Comparison of ENCODE assay signal across 17 cellular contexts in the genomic region with DNA sequence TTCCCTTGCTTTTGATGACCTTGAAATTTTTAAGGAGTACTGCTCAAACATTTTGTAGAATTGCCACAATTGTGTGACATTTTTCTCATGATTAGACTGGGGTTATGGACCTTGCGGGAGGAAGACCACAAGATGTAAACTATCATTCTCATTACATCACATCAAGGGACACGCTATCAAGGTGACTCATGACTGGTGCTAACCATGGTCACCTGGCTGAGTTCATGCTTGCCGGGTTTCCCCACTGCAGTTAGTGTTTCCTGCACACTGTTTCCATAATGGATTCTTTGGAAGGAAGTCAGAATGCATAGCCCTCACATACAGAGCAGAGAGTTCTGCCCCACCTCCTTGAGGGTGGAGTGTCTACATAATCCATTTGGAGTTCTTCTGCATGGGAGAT. TPM values are rescaled to one million over a fixed set of nuclear protein-coding genes. Genes with fewer than 3 reads are reported as not detected.
DNase-seq lines count a peak whose midpoint lies in the region; ATAC-seq, FAIRE-seq and TF ChIP-seq lines count a peak whose summit lies in the region.
"Had no signal": no experiment of that assay in that cellular context is flagged by ENCODE, and none has a peak within 500 bp of the region (broad histone marks: within the 10 kb centered on the region; RNA-seq: fewer than 3 reads in every experiment).

No MANE protein-coding gene starts in this region.

- no peak for FAIRE-seq in RCC 7860 (lab: Jason Lieb, UNC)
- FAIRE-seq: G401.6, GM12891, GM19239, H1 had no signal

- no peak overlapping the region for H3K27ac Mint-ChIP-seq in activated CD8-positive, alpha-beta T cell treated with anti-CD3 and anti-CD28 coated beads for 36 hours
- H3K27ac Mint-ChIP-seq in activated CD8-positive, alpha-beta T cell treated with anti-CD3 and anti-CD28 coated beads, Interleukin-2, amount 10 ng/mL, durations not matched to agents 7 days and 5 days = no peak overlapping the region
- no peak overlapping the region for H3K27ac Mint-ChIP-seq in activated CD4-positive, alpha-beta memory T cell treated with anti-CD3 and anti-CD28 coated beads for 36 hours
- H3K27ac Mint-ChIP-seq: B cell; CD8-positive, alpha-beta T cell had no signal

- H3K27me3 Mint-ChIP-seq in activated CD8-positive, alpha-beta T cell treated with anti-CD3 and anti-CD28 coated beads for 36 hours = no peaks in the 10 kb centered on the region
- H3K27me3 Mint-ChIP-seq in activated CD8-positive, alpha-beta T cell treated with anti-CD3 and anti-CD28 coated beads, Interleukin-2, amount 10 ng/mL, durations not matched to agents 7 days and 5 days (ENCODE audit: low read depth) = no peaks in the 10 kb centered on the region
- no peaks in the 10 kb centered on the region for H3K27me3 Mint-ChIP-seq in activated CD4-positive, alpha-beta memory T cell treated with anti-CD3 and anti-CD28 coated beads for 36 hours
- H3K27me3 Mint-ChIP-seq: B cell had no signal

- ATAC-seq in activated CD8-positive, alpha-beta T cell treated with anti-CD3 and anti-CD28 coated beads for 36 hours = peak; percentile 30
- ATAC-seq in activated CD8-positive, alpha-beta T cell treated with anti-CD3 and anti-CD28 coated beads, Interleukin-2, amount 10 ng/mL, durations not matched to agents 7 days and 5 days = no peak
- ATAC-seq: CD8-positive, alpha-beta T cell had no signal

- H3K9me3 Mint-ChIP-seq in activated CD8-positive, alpha-beta T cell treated with anti-CD3 and anti-CD28 coated beads for 36 hours = no peaks in the 10 kb centered on the region
- no peaks in the 10 kb centered on the region for H3K9me3 Mint-ChIP-seq in activated CD8-positive, alpha-beta T cell treated with anti-CD3 and anti-CD28 coated beads, Interleukin-2, amount 10 ng/mL, durations not matched to agents 7 days and 5 days (ENCODE audit: insufficient read depth)
- H3K9me3 Mint-ChIP-seq in activated CD4-positive, alpha-beta memory T cell treated with anti-CD3 and anti-CD28 coated beads for 36 hours = no peaks in the 10 kb centered on the region

- no peaks in the 10 kb centered on the region for H3K36me3 Mint-ChIP-seq in activated CD8-positive, alpha-beta T cell treated with anti-CD3 and anti-CD28 coated beads for 36 hours (ENCODE audit: low read depth)
- no peaks in the 10 kb centered on the region for H3K36me3 Mint-ChIP-seq in activated CD8-positive, alpha-beta T cell treated with anti-CD3 and anti-CD28 coated beads, Interleukin-2, amount 10 ng/mL, durations not matched to agents 7 days and 5 days (ENCODE audit: low read depth)
- H3K36me3 Mint-ChIP-seq in activated CD4-positive, alpha-beta memory T cell treated with anti-CD3 and anti-CD28 coated beads for 36 hours = no peaks in the 10 kb centered on the region
- H3K36me3 Mint-ChIP-seq: CD8-positive, alpha-beta T cell had no signal

- no peak for DNase-seq in activated CD8-positive, alpha-beta T cell treated with anti-CD3 and anti-CD28 coated beads for 36 hours
- DNase-seq in activated CD8-positive, alpha-beta T cell treated with anti-CD3 and anti-CD28 coated beads, Interleukin-2, amount 10 ng/mL, durations not matched to agents 7 days and 5 days = no peak
- peak; percentile 9 for DNase-seq in RCC 7860 (ENCODE audit: low spot score)
- peak; percentile 5 for DNase-seq in kidney tubule cell (ENCODE audit: low spot score)
- no peak for DNase-seq in activated CD4-positive, alpha-beta memory T cell treated with anti-CD3 and anti-CD28 coated beads for 36 hours
- DNase-seq in activated naive CD4-positive, alpha-beta T cell treated with Interleukin-2 at 50 U/mL for 16 hours = no peak
- DNase-seq in EL = no peak
- DNase-seq: 8988T; Calu3; CD8-positive, alpha-beta T cell; DMS79 treated with DMSO at 0.1 percent for 48 hours had no signal

- H3K4me3 Mint-ChIP-seq in activated CD8-positive, alpha-beta T cell treated with anti-CD3 and anti-CD28 coated beads for 36 hours = no peak overlapping the region
- H3K4me3 Mint-ChIP-seq in activated CD8-positive, alpha-beta T cell treated with anti-CD3 and anti-CD28 coated beads, Interleukin-2, amount 10 ng/mL, durations not matched to agents 7 days and 5 days = no peak overlapping the region
- no peak overlapping the region for H3K4me3 Mint-ChIP-seq in activated CD4-positive, alpha-beta memory T cell treated with anti-CD3 and anti-CD28 coated beads for 36 hours
- H3K4me3 Mint-ChIP-seq: B cell; CD8-positive, alpha-beta T cell had no signal

- intact Hi-C loops in activated CD8-positive, alpha-beta T cell treated with anti-CD3 and anti-CD28 coated beads for 36 hours (cut with micrococcal nuclease) = no loop called here
- intact Hi-C loops in activated CD4-positive, alpha-beta memory T cell treated with anti-CD3 and anti-CD28 coated beads for 36 hours (cut with micrococcal nuclease) = no loop called here

- no peak for TF ChIP-seq CTCF in activated CD8-positive, alpha-beta T cell treated with anti-CD3 and anti-CD28 coated beads for 36 hours (IDR thresholded peaks at IDR 0.05)

- H3K4me1 Mint-ChIP-seq in activated CD8-positive, alpha-beta T cell treated with anti-CD3 and anti-CD28 coated beads for 36 hours (ENCODE audit: low read depth) = no peaks in the 10 kb centered on the region
- H3K4me1 Mint-ChIP-seq in activated CD8-positive, alpha-beta T cell treated with anti-CD3 and anti-CD28 coated beads, Interleukin-2, amount 10 ng/mL, durations not matched to agents 7 days and 5 days (ENCODE audit: low read depth) = no peaks in the 10 kb centered on the region
- no peaks in the 10 kb centered on the region for H3K4me1 Mint-ChIP-seq in activated CD4-positive, alpha-beta memory T cell treated with anti-CD3 and anti-CD28 coated beads for 36 hours (ENCODE audit: low read depth)
- H3K4me1 Mint-ChIP-seq: B cell had no signal

- CTCF ChIA-PET in activated CD8-positive, alpha-beta T cell treated with anti-CD3 and anti-CD28 coated beads for 36 hours (lab: Charles Lee) = no interaction called here
- CTCF ChIA-PET in activated CD8-positive, alpha-beta T cell treated with anti-CD3 and anti-CD28 coated beads, Interleukin-2, amount 10 ng/mL, durations not matched to agents 7 days and 5 days (lab: Charles Lee) = no interaction called here
- CTCF ChIA-PET in activated CD4-positive, alpha-beta memory T cell treated with anti-CD3 and anti-CD28 coated beads for 36 hours (lab: Charles Lee) = no interaction called here

- POLR2A ChIA-PET in activated CD8-positive, alpha-beta T cell treated with anti-CD3 and anti-CD28 coated beads for 36 hours (lab: Charles Lee) = no interaction called here
- POLR2A ChIA-PET in activated CD8-positive, alpha-beta T cell treated with anti-CD3 and anti-CD28 coated beads, Interleukin-2, amount 10 ng/mL, durations not matched to agents 7 days and 5 days (lab: Charles Lee) = no interaction called here
- POLR2A ChIA-PET in activated CD4-positive, alpha-beta memory T cell treated with anti-CD3 and anti-CD28 coated beads for 36 hours (lab: Charles Lee) = no interaction called here

RNA-seq across cellular contexts. Expression of gene MC2R, which starts 6.2 kb away (rescaled TPM):
- not detected for total RNA-seq in activated CD8-positive, alpha-beta T cell treated with anti-CD3 and anti-CD28 coated beads for 36 hours
- total RNA-seq in activated CD8-positive, alpha-beta T cell treated with anti-CD3 and anti-CD28 coated beads, Interleukin-2, amount 10 ng/mL, durations not matched to agents 7 days and 5 days = not detected
- total RNA-seq in activated CD4-positive, alpha-beta memory T cell treated with anti-CD3 and anti-CD28 coated beads for 36 hours = not detected
- total RNA-seq: B cell; Calu3; CD8-positive, alpha-beta T cell; H1; HT-29 had no signal

Comparison
In these comparisons a context has a peak if more than half of its experiments do, and no peak if none do; other contexts are left out.
1. DNase-seq: peak in RCC 7860 (single experiment) and kidney tubule cell (single experiment); none in activated CD8-positive, alpha-beta T cell treated with anti-CD3 and anti-CD28 coated beads for 36 hours (single experiment), activated CD8-positive, alpha-beta T cell treated with anti-CD3 and anti-CD28 coated beads, Interleukin-2, amount 10 ng/mL, durations not matched to agents 7 days and 5 days (single experiment), activated CD4-positive, alpha-beta memory T cell treated with anti-CD3 and anti-CD28 coated beads for 36 hours (single experiment), activated naive CD4-positive, alpha-beta T cell treated with Interleukin-2 at 50 U/mL for 16 hours (single experiment) and EL (single experiment).